Comparison of ENCODE assay signal across 8 cellular contexts in genomic region chr16:2033057-2033911, GRCh38. TPM values are rescaled to one million over a fixed set of nuclear protein-coding genes. Genes with fewer than 3 reads are reported as not detected.
DNase-seq lines count a peak whose midpoint lies in the region; ATAC-seq and TF ChIP-seq lines count a peak whose summit lies in the region.

No MANE protein-coding gene starts in this region.

- no peaks in the 10 kb centered on the region for H3K36me3 Mint-ChIP-seq in brain
- no peaks in the 10 kb centered on the region for H3K36me3 Mint-ChIP-seq in stimulated activated naive B cell treated with anti-CD40 and anti-IgM and Interleukin-4, amounts not matched to agents 10 μg/mL and 1 μg/mL and 100 μg/mL, for 72 hours

- no peak overlapping the region for H3K4me3 Mint-ChIP-seq in brain
- H3K4me3 Mint-ChIP-seq in stimulated activated naive B cell treated with anti-CD40 and anti-IgM and Interleukin-4, amounts not matched to agents 10 μg/mL and 1 μg/mL and 100 μg/mL, for 72 hours, result no peak overlapping the region

- peaks cover 13% of the 10 kb centered on the region for H3K27me3 Mint-ChIP-seq in brain
- H3K27me3 Mint-ChIP-seq in stimulated activated naive B cell treated with anti-CD40 and anti-IgM and Interleukin-4, amounts not matched to agents 10 μg/mL and 1 μg/mL and 100 μg/mL, for 72 hours, result peaks cover 11 to 41% of the 10 kb centered on the region in 2 donors

- no peaks in the 10 kb centered on the region for H3K9me3 Mint-ChIP-seq in brain
- H3K9me3 Mint-ChIP-seq in stimulated activated naive B cell treated with anti-CD40 and anti-IgM and Interleukin-4, amounts not matched to agents 10 μg/mL and 1 μg/mL and 100 μg/mL, for 72 hours, result no peaks in the 10 kb centered on the region

- intact Hi-C loops in left colon (cut with DNase I, micrococcal nuclease), result no loop called here

- H3K27ac Mint-ChIP-seq in brain, result peak overlapping the region; percentile 31 to 84 (median 53)
- H3K27ac Mint-ChIP-seq in stimulated activated naive B cell treated with anti-CD40 and anti-IgM and Interleukin-4, amounts not matched to agents 10 μg/mL and 1 μg/mL and 100 μg/mL, for 72 hours, result no peak overlapping the region

- no peak for TF ChIP-seq CTCF in brain (conservative IDR thresholded peaks at IDR 0.05)

- DNase-seq in HT1080 (ENCODE audit: low read depth) (peak; percentile 73), left colon (peak in 1 of 2 donors; percentile 30), HK-2 (ENCODE audit: unreplicated experiment) (no peak)
- DNase-seq in stimulated activated naive B cell treated with anti-CD40 and anti-IgM and Interleukin-4, amounts not matched to agents 10 μg/mL and 1 μg/mL and 100 μg/mL, for 72 hours, result no peak

- ATAC-seq in left colon (peak; percentile 20), HG02852 (IDR thresholded peaks at IDR 0.05; ENCODE audit: unreplicated experiment) (no peak), GM19023 (IDR thresholded peaks at IDR 0.05; ENCODE audit: unreplicated experiment) (no peak), HG02798 (IDR thresholded peaks at IDR 0.05; ENCODE audit: poor library complexity, unreplicated experiment) (no peak)
- peak; percentile 36 to 50 for ATAC-seq in stimulated activated naive B cell treated with anti-CD40 and anti-IgM and Interleukin-4, amounts not matched to agents 10 μg/mL and 1 μg/mL and 100 μg/mL, for 72 hours (replicated peaks)

- H3K4me1 Mint-ChIP-seq in brain, result peaks cover 4% of the 10 kb centered on the region
- H3K4me1 Mint-ChIP-seq in stimulated activated naive B cell treated with anti-CD40 and anti-IgM and Interleukin-4, amounts not matched to agents 10 μg/mL and 1 μg/mL and 100 μg/mL, for 72 hours, result peaks cover 6 to 21% of the 10 kb centered on the region in 2 donors

RNA-seq across cellular contexts. Expression of gene NHERF2, which starts 6.6 kb away (rescaled TPM):
- total RNA-seq in HT1080 (2014; rRNA removed; shearing (Covaris generic)), result 118 and 158 TPM in 2 replicates
- 82.4 and 111 TPM in 2 replicates for polyA plus RNA-seq in HT1080 (2015; cell fraction: cytosol; rRNA removed)
- polyA plus RNA-seq in HT1080 (2015; cell fraction: nucleus; rRNA removed), result 39.4 and 46.0 TPM in 2 replicates
- 112 TPM for polyA plus RNA-seq in brain (ENCODE audit: insufficient read depth, low read depth, low replicate concordance)
- 10 to 100 TPM; 69.3 to 73.7 TPM for total RNA-seq in left colon

RNA-seq across cellular contexts. Expression of gene NPW, which starts 13.7 kb away (rescaled TPM):
- total RNA-seq in HT1080 (2014; rRNA removed; shearing (Covaris generic)), result 0.30 and 0.35 TPM in 2 replicates
- polyA plus RNA-seq in HT1080 (2015; cell fraction: cytosol; rRNA removed), result 0.23 and 1.0 TPM in 2 replicates
- 3.1 and 4.1 TPM in 2 replicates for polyA plus RNA-seq in HT1080 (2015; cell fraction: nucleus; rRNA removed)
- polyA plus RNA-seq in brain (ENCODE audit: insufficient read depth, low read depth, low replicate concordance), result 4.3 TPM
- total RNA-seq in left colon, result 1 to 10 TPM; 1.9 to 2.5 TPM

RNA-seq across cellular contexts. Expression of gene NTHL1, which starts 14.3 kb away (rescaled TPM):
- total RNA-seq in HT1080 (2014; rRNA removed; shearing (Covaris generic)), result 61.5 and 90.5 TPM in 2 replicates
- polyA plus RNA-seq in HT1080 (2015; cell fraction: cytosol; rRNA removed), result 31.3 and 42.2 TPM in 2 replicates
- 30.0 and 43.9 TPM in 2 replicates for polyA plus RNA-seq in HT1080 (2015; cell fraction: nucleus; rRNA removed)
- 66.3 TPM for polyA plus RNA-seq in brain (ENCODE audit: insufficient read depth, low read depth, low replicate concordance)
- total RNA-seq in left colon, result 10 to 100 TPM; 27.3 to 29.5 TPM

RNA-seq across cellular contexts. Expression of gene TSC2, which starts 14.5 kb away (rescaled TPM):
- 50.2 and 59.6 TPM in 2 replicates for total RNA-seq in HT1080 (2014; rRNA removed; shearing (Covaris generic))
- polyA plus RNA-seq in HT1080 (2015; cell fraction: cytosol; rRNA removed), result 43.4 and 45.2 TPM in 2 replicates
- polyA plus RNA-seq in HT1080 (2015; cell fraction: nucleus; rRNA removed), result 168 and 175 TPM in 2 replicates
- 72.7 TPM for polyA plus RNA-seq in brain (ENCODE audit: insufficient read depth, low read depth, low replicate concordance)
- 100 to 1,000 TPM; 115 to 118 TPM for total RNA-seq in left colon

RNA-seq across cellular contexts. Expression of gene ZNF598, which starts 23.7 kb away (rescaled TPM):
- 46.2 and 50.4 TPM in 2 replicates for total RNA-seq in HT1080 (2014; rRNA removed; shearing (Covaris generic))
- 125 and 130 TPM in 2 replicates for polyA plus RNA-seq in HT1080 (2015; cell fraction: cytosol; rRNA removed)
- 197 and 214 TPM in 2 replicates for polyA plus RNA-seq in HT1080 (2015; cell fraction: nucleus; rRNA removed)
- polyA plus RNA-seq in brain (ENCODE audit: insufficient read depth, low read depth, low replicate concordance), result 32.5 TPM
- total RNA-seq in left colon, result 10 to 100 TPM; 45.8 to 52.8 TPM

Comparison
In these comparisons a context has a peak if more than half of its experiments do, and no peak if none do; other contexts are left out.
1. ATAC-seq: peak in left colon (single experiment) and stimulated activated naive B cell treated with anti-CD40 and anti-IgM and Interleukin-4, amounts not matched to agents 10 μg/mL and 1 μg/mL and 100 μg/mL, for 72 hours (2 of 2); none in HG02852 (single experiment), GM19023 (single experiment) and HG02798 (single experiment).